21 cellular contexts compared by ENCODE assay signal in genomic region chr20:10902836-10903410, GRCh38.
DNase-seq lines count a peak whose midpoint lies in the region; ATAC-seq and TF ChIP-seq lines count a peak whose summit lies in the region.
"Had no signal": no experiment of that assay in that cellular context is flagged by ENCODE, and none has a peak within 500 bp of the region (broad histone marks: within the 10 kb centered on the region; RNA-seq: fewer than 3 reads in every experiment).

No MANE protein-coding gene starts in this region.

- H3K27me3 ChIP-seq in ascending aorta (no peaks in the 10 kb centered on the region), left ventricle myocardium inferior (ENCODE audit: low read depth) (no peaks in the 10 kb centered on the region)
- H3K27me3 ChIP-seq in CD4-positive, alpha-beta memory T cell (ENCODE audit: insufficient read depth, low read length) = no peaks in the 10 kb centered on the region

- H3K9me3 Mint-ChIP-seq in progenitor cell of endocrine pancreas (ENCODE audit: low read depth) = no peaks in the 10 kb centered on the region
- peaks cover 0 to 7% (median 3%) of the 10 kb centered on the region in 8 donors for H3K9me3 Mint-ChIP-seq in CD4-positive, alpha-beta memory T cell
- H3K9me3 Mint-ChIP-seq: activated T-helper 2 cell treated with anti-CD3 and anti-CD28 coated beads, Interferon-gamma antibody, Interleukin-2, Interleukin-4, amounts not matched to agents 10 μg/mL and 5 μg/mL and 100 μg/mL, durations not matched to agents 14 hours and 24 hours and 36 hours; GM23338 had no signal

- H3K27me3 Mint-ChIP-seq in progenitor cell of endocrine pancreas = peaks cover 6% of the 10 kb centered on the region
- no peaks in the 10 kb centered on the region for H3K27me3 Mint-ChIP-seq in CD4-positive, alpha-beta memory T cell
- H3K27me3 Mint-ChIP-seq: activated naive CD8-positive, alpha-beta T cell treated with anti-CD3 and anti-CD28 coated beads, Interleukin-2, amount 50 U/mL, for 24 hours; CD8-positive, alpha-beta memory T cell had no signal

- H3K4me3 ChIP-seq in AG10803 (ENCODE audit: low read length) (no peak overlapping the region), ascending aorta (no peak overlapping the region), left ventricle myocardium inferior (no peak overlapping the region)
- no peak overlapping the region for H3K4me3 ChIP-seq in CD4-positive, alpha-beta memory T cell (ENCODE audit: low read length in 2 of 2)
- H3K4me3 ChIP-seq: GM23338, K562 had no signal

- H3K9me3 ChIP-seq in ascending aorta (no peaks in the 10 kb centered on the region), left ventricle myocardium inferior (replicated peaks) (no peaks in the 10 kb centered on the region)
- H3K9me3 ChIP-seq in CD4-positive, alpha-beta memory T cell (ENCODE audit: control insufficient read depth in 1 of 2, low read length in 2 of 2) = no peaks in the 10 kb centered on the region

- H3K27ac Mint-ChIP-seq in progenitor cell of endocrine pancreas = peak overlapping the region; percentile 12
- H3K27ac Mint-ChIP-seq in CD4-positive, alpha-beta memory T cell = no peak overlapping the region
- H3K27ac Mint-ChIP-seq: activated naive CD8-positive, alpha-beta T cell treated with anti-CD3 and anti-CD28 coated beads, Interleukin-2, amount 50 U/mL, for 24 hours; activated T-helper 2 cell treated with anti-CD3 and anti-CD28 coated beads, Interferon-gamma antibody, Interleukin-2, Interleukin-4, amounts not matched to agents 10 μg/mL and 5 μg/mL and 100 μg/mL, durations not matched to agents 14 hours and 24 hours and 36 hours; CD8-positive, alpha-beta memory T cell; GM23338 had no signal

- peaks cover 16% of the 10 kb centered on the region for H3K4me1 Mint-ChIP-seq in progenitor cell of endocrine pancreas (ENCODE audit: low read depth)
- no peaks in the 10 kb centered on the region for H3K4me1 Mint-ChIP-seq in CD4-positive, alpha-beta memory T cell
- H3K4me1 Mint-ChIP-seq: activated naive CD8-positive, alpha-beta T cell treated with anti-CD3 and anti-CD28 coated beads, Interleukin-2, amount 50 U/mL, for 24 hours; CD8-positive, alpha-beta memory T cell had no signal

- intact Hi-C loops in ascending aorta (cut with DNase I) = no loop called here
- intact Hi-C loops in left ventricle myocardium inferior (cut with micrococcal nuclease) = no loop called here
- intact Hi-C loops in CD4-positive, alpha-beta memory T cell (cut with micrococcal nuclease) = no loop called here

- CTCF ChIA-PET in CD4-positive, alpha-beta memory T cell (lab: Charles Lee; ENCODE audit: partially characterized antibody) = no interaction called here

- TF ChIP-seq CTCF in AG10803 (conservative IDR thresholded peaks at IDR 0.05; ENCODE audit: low read length) = no peak
- TF ChIP-seq CTCF in ascending aorta (IDR thresholded peaks at IDR 0.05) = no peak
- TF ChIP-seq CTCF in left ventricle myocardium inferior (IDR thresholded peaks at IDR 0.05; ENCODE audit: borderline replicate concordance) = no peak
- no peak for TF ChIP-seq CTCF in progenitor cell of endocrine pancreas (IDR thresholded peaks at IDR 0.05; ENCODE audit: unreplicated experiment)

- no peaks in the 10 kb centered on the region for H3K36me3 Mint-ChIP-seq in progenitor cell of endocrine pancreas (ENCODE audit: insufficient read depth)
- no peaks in the 10 kb centered on the region for H3K36me3 Mint-ChIP-seq in CD4-positive, alpha-beta memory T cell
- H3K36me3 Mint-ChIP-seq: CD8-positive, alpha-beta memory T cell had no signal

- DNase-seq in AG10803 (ENCODE audit: low read depth) (peak; percentile 96), ascending aorta (ENCODE audit: low spot score in 2 of 2) (no peak), left ventricle myocardium inferior (no peak), progenitor cell of endocrine pancreas (ENCODE audit: low spot score, unreplicated experiment) (no peak), NCI-H1105 (lab: John Stamatoyannopoulos, UW) (no peak)
- DNase-seq in CD4-positive, alpha-beta memory T cell = no peak
- DNase-seq: ACHN; activated CD4-positive, alpha-beta T cell treated with anti-CD3 and anti-CD28 coated beads for 48 hours; activated naive CD8-positive, alpha-beta T cell treated with anti-CD3 and anti-CD28 coated beads, Interleukin-2, amount 50 U/mL, for 24 hours; caudate nucleus; CD8-positive, alpha-beta memory T cell; GF-D8; NCI-H1694; NCI-H2171 treated with DMSO at 0.1 percent for 48 hours; NCI-H526 treated with DMSO at 0.1 percent for 48 hours had no signal

- H3K27ac ChIP-seq in ascending aorta = peak overlapping the region; percentile 12 to 15
- H3K27ac ChIP-seq in left ventricle myocardium inferior (replicated peaks) = peak overlapping the region; percentile 25
- no peak overlapping the region for H3K27ac ChIP-seq in CD4-positive, alpha-beta memory T cell (ENCODE audit: low read depth, low read length)
- H3K27ac ChIP-seq: epithelial cell of prostate had no signal

- H3K36me3 ChIP-seq in ascending aorta (no peaks in the 10 kb centered on the region), left ventricle myocardium inferior (no peaks in the 10 kb centered on the region)
- H3K36me3 ChIP-seq in CD4-positive, alpha-beta memory T cell (ENCODE audit: insufficient read depth, low read length) = no peaks in the 10 kb centered on the region

- POLR2A ChIA-PET in CD4-positive, alpha-beta memory T cell (lab: Charles Lee; ENCODE audit: partially characterized antibody) = no interaction called here

- H3K4me1 ChIP-seq in ascending aorta = peaks cover 8 to 12% of the 10 kb centered on the region in 2 donors
- H3K4me1 ChIP-seq in left ventricle myocardium inferior = peaks cover 15% of the 10 kb centered on the region
- H3K4me1 ChIP-seq in CD4-positive, alpha-beta memory T cell (ENCODE audit: insufficient read depth, low read length) = no peaks in the 10 kb centered on the region

- ATAC-seq in HG03432 (IDR thresholded peaks at IDR 0.05; ENCODE audit: unreplicated experiment) = no peak
- ATAC-seq in HG03159 (IDR thresholded peaks at IDR 0.05; ENCODE audit: unreplicated experiment) = no peak
- ATAC-seq: activated naive CD8-positive, alpha-beta T cell treated with anti-CD3 and anti-CD28 coated beads, Interleukin-2, amount 50 U/mL, for 24 hours; GM23338; K562 had no signal

- no peak overlapping the region for H3K4me3 Mint-ChIP-seq in progenitor cell of endocrine pancreas (ENCODE audit: low read depth)
- no peak overlapping the region for H3K4me3 Mint-ChIP-seq in CD4-positive, alpha-beta memory T cell
- H3K4me3 Mint-ChIP-seq: activated naive CD8-positive, alpha-beta T cell treated with anti-CD3 and anti-CD28 coated beads, Interleukin-2, amount 50 U/mL, for 24 hours; CD8-positive, alpha-beta memory T cell; GM23338 had no signal
